27 cellular contexts compared by ENCODE assay signal in genomic region chr9:16524823-16525222, GRCh38.
"Had no signal": no experiment of that assay in that cellular context is flagged by ENCODE, and none has a peak within 500 bp of the region (broad histone marks: within the 10 kb centered on the region; RNA-seq: fewer than 3 reads in every experiment).

No MANE protein-coding gene starts in this region.

- DNase-seq: dermis blood vessel endothelial cell; effector memory CD4-positive, alpha-beta T cell; erythroblast; esophagus squamous epithelium; heart left ventricle; kidney; mucosa of descending colon; naive B cell; right lobe of liver; small intestine; stimulated activated CD4-positive, alpha-beta T cell treated with anti-CD3 and anti-CD28 coated beads, Interleukin-15, amount 100 ng/mL, for 24 hours; stimulated activated CD4-positive, alpha-beta T cell treated with anti-CD3 and anti-CD28 coated beads, Interleukin-2, amount 100 ng/mL, for 48 hours; stimulated activated naive B cell treated with anti-CD40 and anti-IgM and Interleukin-4, amounts not matched to agents 10 μg/mL and 1 μg/mL and 100 μg/mL, for 72 hours; upper lobe of left lung had no signal

- ATAC-seq: heart left ventricle; left lobe of liver; mucosa of descending colon; right lobe of liver; stimulated activated naive B cell treated with anti-CD40 and anti-IgM and Interleukin-4, amounts not matched to agents 10 μg/mL and 1 μg/mL and 100 μg/mL, for 72 hours had no signal

- H3K4me1 Mint-ChIP-seq: memory B cell; naive B cell; stimulated activated naive B cell treated with anti-CD40 and anti-IgM and Interleukin-4, amounts not matched to agents 10 μg/mL and 1 μg/mL and 100 μg/mL, for 72 hours had no signal

- H3K27me3 Mint-ChIP-seq: memory B cell; naive B cell; stimulated activated naive B cell treated with anti-CD40 and anti-IgM and Interleukin-4, amounts not matched to agents 10 μg/mL and 1 μg/mL and 100 μg/mL, for 72 hours; stimulated activated naive CD8-positive, alpha-beta T cell treated with anti-CD3 and anti-CD28 coated beads, Interleukin-15, Interleukin-2, amounts not matched to agents 100 ng/mL and 50 ng/mL, for 24 hours had no signal

- H3K36me3 ChIP-seq: esophagus squamous epithelium, heart left ventricle, neural progenitor cell, right lobe of liver, thoracic aorta, tibial nerve, upper lobe of left lung had no signal

- H3K9ac ChIP-seq: neural progenitor cell, parathyroid adenoma had no signal

- H3K4me2 ChIP-seq: hepatocyte, neural progenitor cell had no signal

- H3K9me3 ChIP-seq: esophagus squamous epithelium, heart left ventricle, mucosa of descending colon, right lobe of liver, thoracic aorta, tibial nerve, upper lobe of left lung had no signal

- H3K79me2 ChIP-seq: parathyroid adenoma had no signal

- H2AFZ ChIP-seq: hepatocyte, neural progenitor cell, parathyroid adenoma had no signal

- H3K4me3 Mint-ChIP-seq: memory B cell; mesothelial cell of epicardium; naive B cell; nephron; neural progenitor cell; stimulated activated naive B cell treated with anti-CD40 and anti-IgM and Interleukin-4, amounts not matched to agents 10 μg/mL and 1 μg/mL and 100 μg/mL, for 72 hours; stimulated activated naive CD8-positive, alpha-beta T cell treated with anti-CD3 and anti-CD28 coated beads, Interleukin-15, Interleukin-2, amounts not matched to agents 100 ng/mL and 50 ng/mL, for 24 hours had no signal

- H3K27ac ChIP-seq: coronary artery, esophagus squamous epithelium, heart left ventricle, hepatocyte, neural progenitor cell, parathyroid adenoma, right lobe of liver, thoracic aorta, upper lobe of left lung had no signal

- H3K36me3 Mint-ChIP-seq: memory B cell; mesothelial cell of epicardium; naive B cell; neural progenitor cell; stimulated activated naive B cell treated with anti-CD40 and anti-IgM and Interleukin-4, amounts not matched to agents 10 μg/mL and 1 μg/mL and 100 μg/mL, for 72 hours had no signal

- H3K4me1 ChIP-seq: neural progenitor cell, parathyroid adenoma, right lobe of liver had no signal

- H3K27ac Mint-ChIP-seq: memory B cell; mesothelial cell of epicardium; naive B cell; neural progenitor cell; progenitor cell of endocrine pancreas; stimulated activated naive B cell treated with anti-CD40 and anti-IgM and Interleukin-4, amounts not matched to agents 10 μg/mL and 1 μg/mL and 100 μg/mL, for 72 hours; stimulated activated naive CD8-positive, alpha-beta T cell treated with anti-CD3 and anti-CD28 coated beads, Interleukin-15, Interleukin-2, amounts not matched to agents 100 ng/mL and 50 ng/mL, for 24 hours had no signal

- H3K4me3 ChIP-seq: coronary artery, esophagus squamous epithelium, heart left ventricle, hepatocyte, lung, mucosa of descending colon, neural progenitor cell, right lobe of liver, thoracic aorta, tibial nerve, upper lobe of left lung had no signal

- H3K9me3 Mint-ChIP-seq: mesothelial cell of epicardium; nephron; neural progenitor cell; stimulated activated naive CD8-positive, alpha-beta T cell treated with anti-CD3 and anti-CD28 coated beads, Interleukin-15, Interleukin-2, amounts not matched to agents 100 ng/mL and 50 ng/mL, for 24 hours had no signal

- H3K27me3 ChIP-seq: esophagus squamous epithelium, hepatocyte, neural progenitor cell, right lobe of liver, tibial nerve, upper lobe of left lung had no signal
